In genomic region chr7:103594186-103594585, GRCh38 we compare ENCODE assay signal across 19 cellular contexts.
DNase-seq lines count a peak whose midpoint lies in the region; ATAC-seq, FAIRE-seq and TF ChIP-seq lines count a peak whose summit lies in the region.
"Had no signal": no experiment of that assay in that cellular context is flagged by ENCODE, and none has a peak within 500 bp of the region (broad histone marks: within the 10 kb centered on the region; RNA-seq: fewer than 3 reads in every experiment).

No MANE protein-coding gene starts in this region.

- peaks cover 4% of the 10 kb centered on the region; the same call in 1 of the 2 replicates for H3K36me3 Mint-ChIP-seq in HFFc6 (ENCODE audit: low read depth)
- H3K36me3 Mint-ChIP-seq: CD14-positive monocyte; CD8-positive, alpha-beta T cell had no signal

- in situ Hi-C loops in HepG2 (cut with HindIII; ENCODE audit: extremely low pct_ligation_motif_present, low pct_unique_long_range_greater_than_20kb): no loop called here

- H3K4me3 ChIP-seq in HepG2 (replicated peaks in 1 of 3; ENCODE audit: insufficient read depth in 1 of 3, low read depth in 2 of 3, low read length in 3 of 3): no peak overlapping the region
- H3K4me3 ChIP-seq in ovary: no peak overlapping the region

- H3K9me3 Mint-ChIP-seq in HFFc6: no peaks in the 10 kb centered on the region
- H3K9me3 Mint-ChIP-seq: CD14-positive monocyte; CD8-positive, alpha-beta T cell had no signal

- no peaks in the 10 kb centered on the region for H4K20me1 ChIP-seq in HepG2 (ENCODE audit: insufficient read depth, low read length)

- H2AFZ ChIP-seq in HepG2 (ENCODE audit: low read length): no peak overlapping the region

- H3K4me1 Mint-ChIP-seq in HFFc6 (ENCODE audit: low read depth): peaks cover 13% of the 10 kb centered on the region
- H3K4me1 Mint-ChIP-seq: CD14-positive monocyte had no signal

- no peak overlapping the region for H3K9ac ChIP-seq in HepG2 (ENCODE audit: insufficient read depth, low read depth, low read length)

- H3K4me1 ChIP-seq in HepG2 (ENCODE audit: insufficient read depth, low read length): peaks cover 8% of the 10 kb centered on the region; the same call in 1 of the 2 replicates
- H3K4me1 ChIP-seq in ovary (ENCODE audit: insufficient read depth): no peaks in the 10 kb centered on the region

- CTCF ChIA-PET in HepG2 (lab: Yijun Ruan, JAX; ENCODE audit: low intra/inter-chr PET ratio, low total read pairs): no interaction called here

- WGBS in HepG2 (ENCODE audit: low lambda C conversion rate): 77% methylated on average over 5 of the region's 5 CpGs
- WGBS in ovary, 3 donors: 52 to 76% (median 63%) methylated on average over 5 of the region's 5 CpGs

- TF ChIP-seq RAD21 in HepG2 (CRISPR knock-in tag; IDR thresholded peaks at IDR 0.05): no peak

- H3K27me3 Mint-ChIP-seq in HFFc6 (ENCODE audit: insufficient read depth): peaks cover 10% of the 10 kb centered on the region; the same call in 1 of the 2 replicates

- H3K4me2 ChIP-seq in HepG2 (ENCODE audit: low read depth, low read length): no peak overlapping the region

- H3K79me2 ChIP-seq in HepG2 (ENCODE audit: insufficient read depth, low read length): no peaks in the 10 kb centered on the region

- H3K4me3 Mint-ChIP-seq in HFFc6: peak overlapping the region; percentile 37; the same call in 1 of the 2 replicates
- H3K4me3 Mint-ChIP-seq: CD14-positive monocyte; CD8-positive, alpha-beta T cell had no signal

- H3K27ac ChIP-seq in C4-2B: peak overlapping the region; percentile 51; the same call in 1 of the 2 replicates
- peak overlapping the region; percentile 16; the same call in 1 of the 2 replicates for H3K27ac ChIP-seq in VCaP
- no peak overlapping the region for H3K27ac ChIP-seq in HepG2 (ENCODE audit: extremely low read length, insufficient read depth, low read length)
- no peak overlapping the region for H3K27ac ChIP-seq in ovary

- no peak for FAIRE-seq in HepG2 (lab: Jason Lieb, UNC)
- FAIRE-seq: D721Med, H54 had no signal

- intact Hi-C loops in HepG2 (cut with micrococcal nuclease; ENCODE audit: unreplicated experiment) (no loop called here), ovary (cut with DNase I) (no loop called here)

- H3K27ac Mint-ChIP-seq in HFFc6: no peak overlapping the region
- H3K27ac Mint-ChIP-seq: CD14-positive monocyte; CD8-positive, alpha-beta T cell had no signal

- DNase-seq in HFFc6 (no peak), HepG2 (ENCODE audit: low spot score) (no peak), GM20000 (ENCODE audit: low spot score) (no peak), ovary (no peak)
- DNase-seq: BE2C; CD8-positive, alpha-beta T cell; COR-L47; DMS153; DND-41; Kasumi-1; KBM-7 had no signal

- TF ChIP-seq EP300 in HepG2 (IDR thresholded peaks at IDR 0.05; ENCODE audit: low read depth in 2 of 2, low read length in 2 of 2): no peak
- TF ChIP-seq EP300 in HepG2 (CRISPR knock-in tag; IDR thresholded peaks at IDR 0.05; ENCODE audit: borderline replicate concordance): no peak
- no peak for TF ChIP-seq EP300 in ovary (IDR thresholded peaks at IDR 0.05)

- TF ChIP-seq CTCF in C4-2B (conservative IDR thresholded peaks at IDR 0.05) (no peak), HFFc6 (IDR thresholded peaks at IDR 0.05) (no peak), VCaP (conservative IDR thresholded peaks at IDR 0.05) (no peak), HepG2 (CRISPR knock-in tag; IDR thresholded peaks at IDR 0.05) (no peak), GM20000 (IDR thresholded peaks at IDR 0.05; ENCODE audit: extremely low read depth, missing control alignments) (no peak), ovary (IDR thresholded peaks at IDR 0.05) (no peak)

- no TSS peak for BruUV-seq in HepG2 (replicated peaks; lab: Mats Ljungman, UMichigan)

- H3K36me3 ChIP-seq in HepG2 (replicated peaks in 1 of 2; ENCODE audit: control insufficient read depth in 1 of 2, insufficient read depth in 2 of 2, low read length in 2 of 2): peaks cover 1 to 38% of the 10 kb centered on the region in 2 experiments; a peak in 4 of 5 replicates
- H3K36me3 ChIP-seq in ovary: no peaks in the 10 kb centered on the region

- no peak for ATAC-seq in HepG2
- no peak for ATAC-seq in HG03460 (IDR thresholded peaks at IDR 0.05; ENCODE audit: unreplicated experiment)
- ATAC-seq in GM21529 (IDR thresholded peaks at IDR 0.05; ENCODE audit: unreplicated experiment): no peak
- ATAC-seq: CD8-positive, alpha-beta T cell; HCT116 had no signal

- POLR2A ChIA-PET in HepG2 (lab: Yijun Ruan, JAX): no interaction called here

- H3K27me3 ChIP-seq in HepG2 (ENCODE audit: control insufficient read depth in 1 of 2, insufficient read depth in 2 of 2, low read length in 2 of 2): no peaks in the 10 kb centered on the region
- no peaks in the 10 kb centered on the region for H3K27me3 ChIP-seq in ovary
- H3K27me3 ChIP-seq: BE2C had no signal

- TF ChIP-seq POLR2A in HepG2 (IDR thresholded peaks at IDR 0.05; ENCODE audit: insufficient read depth in 1 of 2, low read depth in 2 of 2, low read length in 2 of 2) (no peak), ovary (IDR thresholded peaks at IDR 0.05) (no peak)

- H3K9me3 ChIP-seq in HepG2 (ENCODE audit: low read length) (no peaks in the 10 kb centered on the region), ovary (no peaks in the 10 kb centered on the region)
- H3K9me3 ChIP-seq: BE2C had no signal

TF ChIP-seq in HepG2, 621 proteins besides CTCF, POLR2A, EP300 and RAD21:
- TF ChIP-seq ZNF660 (CRISPR knock-in tag; IDR thresholded peaks at IDR 0.05; ENCODE audit: borderline replicate concordance, low read depth) (no peak), ATF7 (IDR thresholded peaks at IDR 0.05) (peak; percentile 95), ATF7 (CRISPR knock-in tag; IDR thresholded peaks at IDR 0.05) (no peak), CREB1 (IDR thresholded peaks at IDR 0.05) (peak; percentile 69), CREB1 (CRISPR knock-in tag; IDR thresholded peaks at IDR 0.05) (no peak)
TF ChIP-seq in HepG2: peak in this region for 2.

Comparison
In these comparisons a context has a peak if more than half of its experiments do, and no peak if none do; other contexts are left out.
1. H3K27ac ChIP-seq: peak in C4-2B (single experiment) and VCaP (single experiment); none in HepG2 (single experiment) and ovary (0 of 2).